1 cellular context compared by ENCODE assay signal in genomic region chr19:54159352-54160181, GRCh38.
TF ChIP-seq lines count a peak whose summit lies in the region.

TSS of gene LENG1 (minus strand) at chr19:54159721. CDS start at chr19:54159695, 26 bp downstream.

TF ChIP-seq in A549, 52 proteins besides CTCF, POLR2A, EP300 and RAD21 (continued from another document):
- TF ChIP-seq ELK1 (IDR thresholded peaks at IDR 0.05; ENCODE audit: low read depth, low read length) (0 out of 2 replicates have a peak, but pooled peaks have one; percentile 1), MAX (IDR thresholded peaks at IDR 0.05) (peak; percentile 97), USF2 (IDR thresholded peaks at IDR 0.05) (no peak; the same call in 1 of the 2 replicates), E2F6 (IDR thresholded peaks at IDR 0.05; ENCODE audit: borderline replicate concordance, low read depth) (peak; percentile 97), PBX3 (IDR thresholded peaks at IDR 0.05) (peak; percentile 62; the same call in 1 of the 2 replicates), CBX8 (IDR thresholded peaks at IDR 0.05) (no peak), EHF (CRISPR knock-in tag; IDR thresholded peaks at IDR 0.05) (no peak), CHD2 (IDR thresholded peaks at IDR 0.05; ENCODE audit: low read length, partially characterized antibody) (no peak), MAFK (IDR thresholded peaks at IDR 0.05; ENCODE audit: partially characterized antibody) (peak; percentile 82), RFX5 (IDR thresholded peaks at IDR 0.05) (peak; percentile 94), HOXB5 (CRISPR knock-in tag; IDR thresholded peaks at IDR 0.05) (peak; percentile 17; the same call in 1 of the 2 replicates), MAZ (IDR thresholded peaks at IDR 0.05; ENCODE audit: borderline replicate concordance, low read depth, low read length) (no peak), HDAC2 (IDR thresholded peaks at IDR 0.05) (no peak), JUN (IDR thresholded peaks at IDR 0.05) (peak in 1 of 2 experiments; percentile 89; a peak in 3 of 5 replicates), ESRRA (IDR thresholded peaks at IDR 0.05; ENCODE audit: borderline replicate concordance, low read length) (no peak), RARB (CRISPR knock-in tag; IDR thresholded peaks at IDR 0.05) (no peak), HOXB13 (CRISPR knock-in tag; IDR thresholded peaks at IDR 0.05; ENCODE audit: low read depth) (no peak), ZC3H11A (IDR thresholded peaks at IDR 0.05) (no peak), SREBF2 (IDR thresholded peaks at IDR 0.05) (no peak), POLR2AphosphoS2 (conservative IDR thresholded peaks at IDR 0.05; ENCODE audit: low read length) (no peak), HMGXB4 (CRISPR knock-in tag; IDR thresholded peaks at IDR 0.05; ENCODE audit: borderline replicate concordance) (no peak), NR3C1 (IDR thresholded peaks at IDR 0.05) (no peak), CEBPB (IDR thresholded peaks at IDR 0.05) (peak in 1 of 2 experiments; percentile 18; a peak in 2 of 4 replicates), RCOR1 (IDR thresholded peaks at IDR 0.05; ENCODE audit: low read depth, low read length) (no peak), GATA3 (IDR thresholded peaks at IDR 0.05; ENCODE audit: borderline replicate concordance) (no peak; the same call in 1 of the 2 replicates), MYC (IDR thresholded peaks at IDR 0.05; ENCODE audit: borderline replicate concordance, low read length) (peak; percentile 59), EHMT2 (IDR thresholded peaks at IDR 0.05; ENCODE audit: low read depth) (no peak), FOXS1 (CRISPR knock-in tag; IDR thresholded peaks at IDR 0.05) (no peak), RNF2 (IDR thresholded peaks at IDR 0.05; ENCODE audit: borderline replicate concordance, low read depth) (peak; percentile 40; the same call in 1 of the 2 replicates), ATOH8 (CRISPR knock-in tag; IDR thresholded peaks at IDR 0.05; ENCODE audit: low read depth) (no peak), ZNF302 (CRISPR knock-in tag; IDR thresholded peaks at IDR 0.05) (no peak), BHLHE40 (IDR thresholded peaks at IDR 0.05; ENCODE audit: low read depth, low read length) (no peak), FOSB (CRISPR knock-in tag; IDR thresholded peaks at IDR 0.05) (no peak), NFE2L2 (conservative IDR thresholded peaks at IDR 0.05; ENCODE audit: low read length) (no peak), CBX2 (IDR thresholded peaks at IDR 0.05; ENCODE audit: borderline replicate concordance, low read depth) (no peak), HEYL (CRISPR knock-in tag; IDR thresholded peaks at IDR 0.05) (no peak), HOXA7 (CRISPR knock-in tag; IDR thresholded peaks at IDR 0.05) (no peak), TP53 (CRISPR knock-in tag; IDR thresholded peaks at IDR 0.05) (0 out of 2 replicates have a peak, but pooled peaks have one; percentile 53), CHD4 (IDR thresholded peaks at IDR 0.05; ENCODE audit: borderline replicate concordance) (no peak), NPAS2 (CRISPR knock-in tag; IDR thresholded peaks at IDR 0.05; ENCODE audit: borderline replicate concordance) (no peak), SMC3 (IDR thresholded peaks at IDR 0.05) (no peak)
